ENCODE assay signal across 25 cellular contexts in the genomic region with DNA sequence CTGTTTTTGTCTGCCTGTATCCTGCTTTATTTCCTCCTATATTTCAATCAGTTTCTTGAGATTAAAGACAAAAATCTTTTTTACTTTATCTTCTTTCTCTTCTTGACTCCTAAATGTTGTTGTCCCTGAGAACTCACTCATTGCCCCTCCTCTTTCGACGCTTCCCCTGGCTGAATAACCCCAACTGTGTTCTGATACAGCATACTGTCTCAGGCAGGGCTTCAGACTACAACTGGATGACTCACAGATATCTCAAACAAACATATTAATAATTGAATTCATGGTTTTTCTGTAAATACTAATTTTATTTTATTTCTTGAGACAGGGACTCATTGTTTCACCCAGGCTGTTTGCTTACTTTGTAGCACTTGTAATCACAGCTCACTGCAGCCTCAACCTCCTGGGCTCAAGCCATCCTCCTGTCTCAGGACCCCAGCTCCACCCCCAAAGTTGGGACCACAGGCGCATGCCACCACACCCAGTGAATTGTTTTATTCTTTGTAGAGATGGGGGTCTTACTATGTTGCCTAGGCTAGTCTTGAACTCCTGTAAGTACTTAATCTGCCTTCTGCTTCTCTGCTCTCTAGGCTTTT. TPM values are rescaled to one million over a fixed set of nuclear protein-coding genes. Genes with fewer than 3 reads are reported as not detected.
A peak's percentile ranks its signal among the peaks of the same experiment; 100 is the strongest.
DNase-seq lines count a peak whose midpoint lies in the region; ATAC-seq, FAIRE-seq and TF ChIP-seq lines count a peak whose summit lies in the region.
"Had no signal": no experiment of that assay in that cellular context is flagged by ENCODE, and none has a peak within 500 bp of the region (broad histone marks: within the 10 kb centered on the region; RNA-seq: fewer than 3 reads in every experiment).

No MANE protein-coding gene starts in this region.

- H3K9me3 ChIP-seq in A549 (no peaks in the 10 kb centered on the region), upper lobe of right lung (no peaks in the 10 kb centered on the region)
- H3K9me3 ChIP-seq: right atrium auricular region had no signal

- H3K9me3 Mint-ChIP-seq in WTC11 (no peaks in the 10 kb centered on the region), nephron progenitor cell (no peaks in the 10 kb centered on the region)
- H3K9me3 Mint-ChIP-seq: naive thymus-derived CD4-positive, alpha-beta T cell; stimulated activated naive CD8-positive, alpha-beta T cell treated with anti-CD3 and anti-CD28 coated beads, Interleukin-15, amount 100 ng/mL, for 72 hours; type B pancreatic cell had no signal

- H3K4me3 Mint-ChIP-seq in WTC11, result no peak overlapping the region
- no peak overlapping the region for H3K4me3 Mint-ChIP-seq in nephron progenitor cell
- H3K4me3 Mint-ChIP-seq: B cell; naive thymus-derived CD4-positive, alpha-beta T cell; stimulated activated naive CD8-positive, alpha-beta T cell treated with anti-CD3 and anti-CD28 coated beads, Interleukin-15, amount 100 ng/mL, for 72 hours; type B pancreatic cell had no signal

- H3K27ac ChIP-seq in A549 (peak overlapping the region; percentile 46 to 53), dorsolateral prefrontal cortex (peak overlapping the region in 42 of 59 donors; percentile 4 to 80 (median 34)), upper lobe of right lung (no peak overlapping the region)
- H3K27ac ChIP-seq: right atrium auricular region had no signal

- CTCF ChIA-PET in A549 (lab: Yijun Ruan, JAX) (interaction anchor here (2.0 kb wide), 1 partner anchor 10 kb away, joined by 5 read pairs; a partner anchor contains a TSS), WTC11 (lab: Charles Lee) (no interaction called here)

- no peak for FAIRE-seq in A549 (lab: Jason Lieb, UNC)
- FAIRE-seq: TTC549 had no signal

- intact Hi-C loops in dorsolateral prefrontal cortex (cut with DNase I), result no loop called here
- intact Hi-C loops in upper lobe of right lung (cut with DNase I), result no loop called here

- POLR2A ChIA-PET in A549 (lab: Yijun Ruan, JAX) (interaction anchor here (2.5 kb wide), 1 partner anchor 9 kb away, joined by 14 read pairs; a partner anchor contains a TSS), WTC11 (lab: Charles Lee) (no interaction called here)

- H3K27me3 ChIP-seq in dorsolateral prefrontal cortex (no peaks in the 10 kb centered on the region), upper lobe of right lung (no peaks in the 10 kb centered on the region)
- H3K27me3 ChIP-seq: right atrium auricular region had no signal

- H3K36me3 ChIP-seq in upper lobe of right lung, result peaks cover 9% of the 10 kb centered on the region

- no peaks in the 10 kb centered on the region for H3K27me3 Mint-ChIP-seq in WTC11 (ENCODE audit: low read depth)
- H3K27me3 Mint-ChIP-seq in nephron progenitor cell (ENCODE audit: low read depth, poor library complexity), result no peaks in the 10 kb centered on the region
- H3K27me3 Mint-ChIP-seq: B cell; stimulated activated naive CD8-positive, alpha-beta T cell treated with anti-CD3 and anti-CD28 coated beads, Interleukin-15, amount 100 ng/mL, for 72 hours; type B pancreatic cell had no signal

- no peak for TF ChIP-seq EP300 in A549 (IDR thresholded peaks at IDR 0.05)

- no peak overlapping the region for H3K4me3 ChIP-seq in A549
- peak overlapping the region in 5 of 59 donors; percentile 1 to 25 (median 10) for H3K4me3 ChIP-seq in dorsolateral prefrontal cortex
- no peak overlapping the region for H3K4me3 ChIP-seq in upper lobe of right lung
- H3K4me3 ChIP-seq: right atrium auricular region had no signal

- TF ChIP-seq RAD21 in A549 (conservative IDR thresholded peaks at IDR 0.05 in 1 of 2, IDR thresholded peaks at IDR 0.05 in 1 of 2), result no peak

- 30% methylated on average over 3 of the region's 3 CpGs for whole genome bisulfite sequencing in A549 (ENCODE audit: missing lambda C conversion rate)

- no peaks in the 10 kb centered on the region for H3K36me3 Mint-ChIP-seq in WTC11
- no peaks in the 10 kb centered on the region for H3K36me3 Mint-ChIP-seq in nephron progenitor cell (ENCODE audit: low read depth)

- H3K4me1 ChIP-seq in A549 (peaks cover 75% of the 10 kb centered on the region), upper lobe of right lung (peaks cover 14% of the 10 kb centered on the region)

- peak overlapping the region; percentile 37; the same call in 1 of the 2 replicates for H3K27ac Mint-ChIP-seq in WTC11
- H3K27ac Mint-ChIP-seq in nephron progenitor cell, result peak overlapping the region; percentile 7
- H3K27ac Mint-ChIP-seq: B cell; stimulated activated naive CD8-positive, alpha-beta T cell treated with anti-CD3 and anti-CD28 coated beads, Interleukin-15, amount 100 ng/mL, for 72 hours; type B pancreatic cell had no signal

- DNase-seq in A549 (ENCODE audit: low read depth in 1 of 2, low spot score in 1 of 2), result peak in 1 of 2 experiments; percentile 24
- DNase-seq in WTC11 (ENCODE audit: low spot score), result no peak
- DNase-seq in dorsolateral prefrontal cortex, result no peak
- DNase-seq in nephron progenitor cell, result no peak
- no peak for DNase-seq in central memory CD4-positive, alpha-beta T cell
- DNase-seq in GM20000 (ENCODE audit: low spot score), result no peak
- DNase-seq in upper lobe of right lung, result no peak
- DNase-seq: activated CD4-positive, alpha-beta T cell treated with anti-CD3 and anti-CD28 coated beads for 1 hour; activated T-cell treated with anti-CD3 and anti-CD28 coated beads, Interleukin-2, amount 50 U/mL, for 1 hour; GDM1; H7; left colon; naive thymus-derived CD4-positive, alpha-beta T cell; NCI-H1092; NCI-H187; NCI-H524 treated with DMSO at 0.1 percent for 48 hours; stimulated activated CD4-positive, alpha-beta T cell treated with anti-CD3 and anti-CD28 coated beads, Interleukin-12 subunit alpha, Interleukin-12 subunit beta, amount 100 ng/mL, for 4 hours; stimulated activated naive CD8-positive, alpha-beta T cell treated with anti-CD3 and anti-CD28 coated beads, Interleukin-15, amount 100 ng/mL, for 72 hours; T-helper 1 cell had no signal

- TF ChIP-seq POLR2A in A549 (IDR thresholded peaks at IDR 0.05; ENCODE audit: low read length), result no peak

- no peak for TF ChIP-seq CTCF in A549 (IDR thresholded peaks at IDR 0.05)
- no peak for TF ChIP-seq CTCF in WTC11 (IDR thresholded peaks at IDR 0.05)
- no peak for TF ChIP-seq CTCF in dorsolateral prefrontal cortex (IDR thresholded peaks at IDR 0.05 in 54 of 56, conservative IDR thresholded peaks at IDR 0.05 in 2 of 56; ENCODE audit: low read depth in 1 of 56, partially characterized antibody in 56 of 56)
- no peak for TF ChIP-seq CTCF in nephron progenitor cell (IDR thresholded peaks at IDR 0.05)
- no peak for TF ChIP-seq CTCF in GM20000 (IDR thresholded peaks at IDR 0.05; ENCODE audit: extremely low read depth, missing control alignments)
- TF ChIP-seq CTCF in upper lobe of right lung (IDR thresholded peaks at IDR 0.05), result no peak

- ATAC-seq in A549 (peak; percentile 71 to 75; a peak in 5 of 6 replicates), WTC11 (peak; percentile 64), HG02840 (IDR thresholded peaks at IDR 0.05; ENCODE audit: low FRiP score, unreplicated experiment) (no peak), upper lobe of right lung (no peak)
- ATAC-seq: left colon; naive thymus-derived CD4-positive, alpha-beta T cell; Panc1; stimulated activated naive CD8-positive, alpha-beta T cell treated with anti-CD3 and anti-CD28 coated beads, Interleukin-15, amount 100 ng/mL, for 72 hours had no signal

- peaks cover 39% of the 10 kb centered on the region for H3K4me1 Mint-ChIP-seq in WTC11
- H3K4me1 Mint-ChIP-seq in nephron progenitor cell, result peaks cover 27% of the 10 kb centered on the region
- H3K4me1 Mint-ChIP-seq: B cell had no signal

- H3K4me2 ChIP-seq in A549, result peak overlapping the region; percentile 67

TF ChIP-seq in A549, 52 proteins besides CTCF, POLR2A, EP300 and RAD21:
- TF ChIP-seq FOSL2 (IDR thresholded peaks at IDR 0.05), result no peak
- TF ChIP-seq FOSL2 (CRISPR knock-in tag; IDR thresholded peaks at IDR 0.05), result peak; percentile 48; the same call in 1 of the 2 replicates
- TF ChIP-seq HOXA7 (CRISPR knock-in tag; IDR thresholded peaks at IDR 0.05), result no peak

TF ChIP-seq in WTC11, 78 proteins besides CTCF, POLR2A, EP300 and RAD21 (continues in another document):
- TF ChIP-seq TCF7 (CRISPR knock-in tag; IDR thresholded peaks at IDR 0.05; ENCODE audit: low read depth), result no peak
- TF ChIP-seq, protein P1, sequence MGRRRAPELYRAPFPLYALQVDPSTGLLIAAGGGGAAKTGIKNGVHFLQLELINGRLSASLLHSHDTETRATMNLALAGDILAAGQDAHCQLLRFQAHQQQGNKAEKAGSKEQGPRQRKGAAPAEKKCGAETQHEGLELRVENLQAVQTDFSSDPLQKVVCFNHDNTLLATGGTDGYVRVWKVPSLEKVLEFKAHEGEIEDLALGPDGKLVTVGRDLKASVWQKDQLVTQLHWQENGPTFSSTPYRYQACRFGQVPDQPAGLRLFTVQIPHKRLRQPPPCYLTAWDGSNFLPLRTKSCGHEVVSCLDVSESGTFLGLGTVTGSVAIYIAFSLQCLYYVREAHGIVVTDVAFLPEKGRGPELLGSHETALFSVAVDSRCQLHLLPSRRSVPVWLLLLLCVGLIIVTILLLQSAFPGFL (CRISPR knock-in tag; IDR thresholded peaks at IDR 0.05; ENCODE audit: borderline replicate concordance), result no peak
- TF ChIP-seq, protein P2, sequence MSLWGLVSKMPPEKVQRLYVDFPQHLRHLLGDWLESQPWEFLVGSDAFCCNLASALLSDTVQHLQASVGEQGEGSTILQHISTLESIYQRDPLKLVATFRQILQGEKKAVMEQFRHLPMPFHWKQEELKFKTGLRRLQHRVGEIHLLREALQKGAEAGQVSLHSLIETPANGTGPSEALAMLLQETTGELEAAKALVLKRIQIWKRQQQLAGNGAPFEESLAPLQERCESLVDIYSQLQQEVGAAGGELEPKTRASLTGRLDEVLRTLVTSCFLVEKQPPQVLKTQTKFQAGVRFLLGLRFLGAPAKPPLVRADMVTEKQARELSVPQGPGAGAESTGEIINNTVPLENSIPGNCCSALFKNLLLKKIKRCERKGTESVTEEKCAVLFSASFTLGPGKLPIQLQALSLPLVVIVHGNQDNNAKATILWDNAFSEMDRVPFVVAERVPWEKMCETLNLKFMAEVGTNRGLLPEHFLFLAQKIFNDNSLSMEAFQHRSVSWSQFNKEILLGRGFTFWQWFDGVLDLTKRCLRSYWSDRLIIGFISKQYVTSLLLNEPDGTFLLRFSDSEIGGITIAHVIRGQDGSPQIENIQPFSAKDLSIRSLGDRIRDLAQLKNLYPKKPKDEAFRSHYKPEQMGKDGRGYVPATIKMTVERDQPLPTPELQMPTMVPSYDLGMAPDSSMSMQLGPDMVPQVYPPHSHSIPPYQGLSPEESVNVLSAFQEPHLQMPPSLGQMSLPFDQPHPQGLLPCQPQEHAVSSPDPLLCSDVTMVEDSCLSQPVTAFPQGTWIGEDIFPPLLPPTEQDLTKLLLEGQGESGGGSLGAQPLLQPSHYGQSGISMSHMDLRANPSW (CRISPR knock-in tag; conservative IDR thresholded peaks at IDR 0.05; ENCODE audit: low read depth), result no peak

RNA-seq across cellular contexts. Expression of a gene that starts 9.4 kb away (rescaled TPM):
- polyA plus RNA-seq in A549 (2011; rRNA removed) (148 and 159 TPM in 2 replicates), A549 (2017; fragmentation: RNase III; extraction: RNeasy Plus Mini Kit Qiagen cat#74134 plus additional on column Dnase treatment) (87.6 to 101 TPM (median 93.3 TPM) in 3 replicates)
- polyA plus RNA-seq in A549 (2012; cell fraction: cytosol; rRNA removed), result 22.5 and 22.6 TPM in 2 replicates
- 26.9 and 34.1 TPM in 2 replicates for polyA plus RNA-seq in A549 (2012; cell fraction: nucleus; rRNA removed)
- 159 and 161 TPM in 2 replicates for polyA minus RNA-seq in A549 (2011; rRNA and poly(A)+ RNA removed)
- total RNA-seq in WTC11 (2021) (26.5 to 30.0 TPM (median 27.7 TPM) in 3 replicates), dorsolateral prefrontal cortex (100 to 1,000 TPM in 30 of 120 experiments, 10 to 100 TPM in 90; 50.3 to 160 (median 86.2) TPM), upper lobe of right lung (67.0 TPM)

Comparison
In these comparisons a context has a peak if more than half of its experiments do, and no peak if none do; other contexts are left out.
1. ATAC-seq: peak in A549 (2 of 2) and WTC11 (single experiment); none in HG02840 (single experiment) and upper lobe of right lung (single experiment).